In the genomic region with DNA sequence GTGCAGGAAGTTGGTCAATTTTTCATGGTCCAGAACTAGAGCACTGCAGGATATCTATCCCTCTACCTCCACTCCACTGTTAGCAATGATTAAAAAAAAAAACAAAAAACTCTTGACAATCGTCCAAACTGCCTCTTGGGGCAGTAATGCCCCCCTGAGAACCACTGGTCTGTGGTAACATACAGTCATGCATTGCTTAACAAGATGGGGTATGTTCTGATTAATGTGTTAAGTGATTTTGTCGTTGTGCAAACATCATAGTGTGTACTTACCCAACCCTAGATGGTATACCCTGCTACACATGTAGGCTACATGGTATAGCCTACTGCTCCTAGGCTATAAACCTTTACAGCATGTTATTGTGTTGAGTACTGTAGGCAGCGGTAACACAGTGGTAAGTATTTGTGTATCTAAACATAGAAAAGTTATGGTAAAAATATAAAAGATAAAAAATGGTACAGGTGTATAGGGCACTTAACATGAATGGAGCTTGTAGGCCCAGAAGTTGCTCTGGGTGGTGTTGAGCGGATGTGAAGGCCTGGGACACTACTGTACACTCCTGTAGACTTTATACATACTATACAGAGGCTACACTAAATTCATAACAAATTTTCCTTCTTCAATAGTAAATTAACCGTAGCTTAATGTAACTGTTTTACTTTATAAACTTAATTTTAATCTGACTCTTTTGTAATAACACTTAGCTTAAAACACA, we compare ENCODE assay signal across 1 cellular context.
TF ChIP-seq lines count a peak whose summit lies in the region.

No MANE protein-coding gene starts in this region.

TF ChIP-seq in HepG2, 621 proteins besides CTCF, POLR2A, EP300 and RAD21:
- TF ChIP-seq FUBP1 (CRISPR knock-in tag; IDR thresholded peaks at IDR 0.05; ENCODE audit: borderline replicate concordance) = no peak
- TF ChIP-seq RARG (CRISPR knock-in tag; IDR thresholded peaks at IDR 0.05; ENCODE audit: low read depth) = no peak
- no peak for TF ChIP-seq ZNF83 (CRISPR knock-in tag; IDR thresholded peaks at IDR 0.05; ENCODE audit: borderline replicate concordance)
- TF ChIP-seq ZNF251 (CRISPR knock-in tag; IDR thresholded peaks at IDR 0.05) = no peak
- no peak for TF ChIP-seq ZFP37 (CRISPR knock-in tag; IDR thresholded peaks at IDR 0.05; ENCODE audit: borderline replicate concordance)
- TF ChIP-seq ZNF773 (CRISPR knock-in tag; IDR thresholded peaks at IDR 0.05; ENCODE audit: borderline replicate concordance) = no peak
- TF ChIP-seq ZNF20 (CRISPR knock-in tag; IDR thresholded peaks at IDR 0.05) = no peak
- TF ChIP-seq ZNF350 (CRISPR knock-in tag; IDR thresholded peaks at IDR 0.05; ENCODE audit: borderline replicate concordance, low read depth) = no peak
- no peak for TF ChIP-seq TARDBP (CRISPR knock-in tag; IDR thresholded peaks at IDR 0.05)
- no peak for TF ChIP-seq ZNF687 (CRISPR knock-in tag; IDR thresholded peaks at IDR 0.05)
